ENCODE assay signal across 1 cellular context in the genomic region with DNA sequence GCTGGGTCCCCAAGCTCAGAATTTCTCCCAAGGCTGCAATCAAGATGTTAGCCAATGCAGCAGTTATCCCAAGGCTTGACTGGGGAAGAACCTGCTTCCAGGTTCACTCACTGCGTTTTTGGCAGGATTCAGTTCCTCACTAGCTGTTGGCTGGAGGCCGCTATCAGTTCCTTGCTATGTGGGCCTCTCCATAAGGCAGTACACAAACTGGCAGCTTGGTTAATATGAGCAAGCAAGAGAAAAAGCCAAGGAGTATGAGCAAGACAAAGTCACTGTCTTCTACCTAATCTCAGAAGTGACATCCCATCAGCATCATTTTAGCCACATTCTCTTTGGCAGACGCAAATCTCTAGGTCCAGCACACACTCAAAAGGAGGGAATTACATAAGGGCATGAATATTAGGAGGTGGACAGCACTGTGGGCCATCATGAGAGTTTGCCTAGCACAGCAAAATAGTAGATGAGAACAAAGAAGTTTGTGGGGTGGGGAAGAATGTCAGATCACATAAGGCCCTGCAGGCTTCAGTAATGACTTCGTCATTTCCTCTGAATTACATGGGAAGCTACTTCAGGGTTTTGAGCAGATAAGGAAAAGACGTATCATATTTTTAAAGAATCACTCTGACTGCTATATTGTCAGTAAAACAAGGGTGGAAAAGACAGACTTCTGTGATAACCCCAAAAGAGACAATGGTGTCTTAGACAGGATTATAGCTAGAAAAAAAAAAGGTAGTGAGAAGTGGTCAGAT.
TF ChIP-seq lines count a peak whose summit lies in the region.

No MANE protein-coding gene starts in this region.

TF ChIP-seq in endothelial cell of umbilical vein, 7 proteins besides CTCF, POLR2A, EP300 and RAD21:
- TF ChIP-seq GATA2 (IDR thresholded peaks at IDR 0.05; ENCODE audit: insufficient read depth, insufficient read length, low read depth, low read length) (peak; percentile 9), FOS (IDR thresholded peaks at IDR 0.05; ENCODE audit: borderline replicate concordance, insufficient read depth, low read length) (no peak), MYC (IDR thresholded peaks at IDR 0.05; ENCODE audit: low read depth, low read length) (no peak), EZH2 (IDR thresholded peaks at IDR 0.05; ENCODE audit: borderline replicate concordance, low read depth, low read length, severe bottlenecking) (no peak)
